Comparison of ENCODE assay signal across 8 cellular contexts in the genomic region with DNA sequence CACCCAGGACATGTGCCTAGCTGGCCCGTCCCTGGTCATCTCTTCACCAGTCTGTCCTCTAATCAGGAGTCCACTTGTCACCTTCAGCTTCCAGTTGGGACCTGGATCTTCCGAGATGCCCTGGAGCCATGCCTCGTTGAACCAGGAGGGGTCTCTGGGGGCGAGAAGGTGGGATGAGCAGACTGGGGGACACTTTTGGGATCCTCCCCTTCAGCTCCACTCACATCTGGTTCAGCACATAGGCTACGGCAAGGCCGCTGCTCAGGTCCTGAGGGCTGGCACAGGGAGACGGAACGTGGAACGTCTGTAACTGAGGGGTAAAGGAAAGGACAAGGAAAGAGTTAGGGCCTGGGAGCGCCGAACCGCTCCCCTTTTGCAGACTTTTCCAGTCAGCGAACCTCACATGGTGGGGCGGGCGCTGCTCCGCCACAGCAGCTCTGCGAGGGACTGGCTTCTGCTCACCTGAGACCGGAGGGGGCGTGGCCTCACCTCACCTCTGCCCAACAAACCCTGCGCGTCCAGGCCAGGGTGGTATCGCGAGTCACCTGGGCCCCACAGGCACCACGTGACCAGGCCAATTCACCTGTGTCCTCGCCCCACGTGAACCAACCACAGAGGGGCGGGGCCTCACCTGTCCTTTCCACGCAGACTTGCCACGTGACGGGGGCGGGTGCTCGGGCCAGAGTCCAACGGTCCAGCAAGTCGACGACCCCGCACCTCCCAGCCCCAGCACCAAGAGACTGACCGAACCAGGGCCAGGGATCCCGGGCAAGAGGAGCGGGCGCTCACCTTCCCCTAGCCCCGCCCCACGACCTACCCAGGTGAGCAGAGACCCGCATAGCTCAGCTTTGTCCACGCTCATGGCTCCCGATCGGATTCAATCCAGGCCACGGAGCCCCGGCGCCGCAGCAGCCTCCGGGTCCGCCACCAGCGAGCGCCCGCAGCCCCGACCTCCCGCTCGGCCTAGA. TPM values are rescaled to one million over a fixed set of nuclear protein-coding genes. Genes with fewer than 3 reads are reported as not detected.
DNase-seq lines count a peak whose midpoint lies in the region; ATAC-seq and TF ChIP-seq lines count a peak whose summit lies in the region.

A gene with protein sequence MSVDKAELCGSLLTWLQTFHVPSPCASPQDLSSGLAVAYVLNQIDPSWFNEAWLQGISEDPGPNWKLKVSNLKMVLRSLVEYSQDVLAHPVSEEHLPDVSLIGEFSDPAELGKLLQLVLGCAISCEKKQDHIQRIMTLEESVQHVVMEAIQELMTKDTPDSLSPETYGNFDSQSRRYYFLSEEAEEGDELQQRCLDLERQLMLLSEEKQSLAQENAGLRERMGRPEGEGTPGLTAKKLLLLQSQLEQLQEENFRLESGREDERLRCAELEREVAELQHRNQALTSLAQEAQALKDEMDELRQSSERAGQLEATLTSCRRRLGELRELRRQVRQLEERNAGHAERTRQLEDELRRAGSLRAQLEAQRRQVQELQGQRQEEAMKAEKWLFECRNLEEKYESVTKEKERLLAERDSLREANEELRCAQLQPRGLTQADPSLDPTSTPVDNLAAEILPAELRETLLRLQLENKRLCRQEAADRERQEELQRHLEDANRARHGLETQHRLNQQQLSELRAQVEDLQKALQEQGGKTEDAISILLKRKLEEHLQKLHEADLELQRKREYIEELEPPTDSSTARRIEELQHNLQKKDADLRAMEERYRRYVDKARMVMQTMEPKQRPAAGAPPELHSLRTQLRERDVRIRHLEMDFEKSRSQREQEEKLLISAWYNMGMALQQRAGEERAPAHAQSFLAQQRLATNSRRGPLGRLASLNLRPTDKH (minus strand): TSS at position 965 of the 968 bp plus-strand sequence. CDS start 103 bp downstream, at position 862.

- no peak for TF ChIP-seq CTCF in heart right ventricle (IDR thresholded peaks at IDR 0.05)
- TF ChIP-seq CTCF in progenitor cell of endocrine pancreas (IDR thresholded peaks at IDR 0.05; ENCODE audit: unreplicated experiment): no peak

- peak within 1 kb of the TSS; percentile 80 for H3K4me3 Mint-ChIP-seq in activated naive CD4-positive, alpha-beta T cell treated with anti-CD3 and anti-CD28 coated beads, Interleukin-2, amount 50 U/mL, for 24 hours
- H3K4me3 Mint-ChIP-seq in progenitor cell of endocrine pancreas (ENCODE audit: low read depth): peak within 1 kb of the TSS; percentile 89

- intact Hi-C loops in heart right ventricle (cut with DNase I): loop anchor here in 3 of 10 donors (1.0 to 10.0 kb wide), 3 partner anchors 22 to 70 kb away; partner anchors contain the start of gene GET3 (in 1 of the 3)

- peak in 1 of 8 donors; percentile 2 for ATAC-seq in heart right ventricle

- H3K27me3 Mint-ChIP-seq in activated naive CD4-positive, alpha-beta T cell treated with anti-CD3 and anti-CD28 coated beads, Interleukin-2, amount 50 U/mL, for 24 hours: no peaks in the 10 kb centered on the region
- H3K27me3 Mint-ChIP-seq in progenitor cell of endocrine pancreas: peaks cover 11% of the 10 kb centered on the region

- peaks cover 21 to 79% (median 45%) of the 10 kb centered on the region in 9 donors for H3K4me1 ChIP-seq in heart right ventricle

- H3K27ac Mint-ChIP-seq in activated naive CD4-positive, alpha-beta T cell treated with anti-CD3 and anti-CD28 coated beads, Interleukin-2, amount 50 U/mL, for 24 hours: peak within 1 kb of the TSS; percentile 76
- H3K27ac Mint-ChIP-seq in progenitor cell of endocrine pancreas: peak within 1 kb of the TSS; percentile 99

- 18 to 24% methylated on average over 45 to 58 of the region's 58 CpGs for WGBS in heart right ventricle, 2 donors

- H3K36me3 ChIP-seq in heart right ventricle: peaks cover 0 to 16% (median 0%) of the 10 kb centered on the region in 9 donors

- no peaks in the 10 kb centered on the region for H3K36me3 Mint-ChIP-seq in activated naive CD4-positive, alpha-beta T cell treated with anti-CD3 and anti-CD28 coated beads, Interleukin-2, amount 50 U/mL, for 24 hours
- H3K36me3 Mint-ChIP-seq in progenitor cell of endocrine pancreas (ENCODE audit: insufficient read depth): peaks cover 4% of the 10 kb centered on the region

- no peaks in the 10 kb centered on the region for H3K9me3 ChIP-seq in heart right ventricle

- H3K27ac ChIP-seq in heart right ventricle: peak within 1 kb of the TSS; percentile 82 to 99 (median 92)

- peaks cover 27% of the 10 kb centered on the region for H3K4me1 Mint-ChIP-seq in activated naive CD4-positive, alpha-beta T cell treated with anti-CD3 and anti-CD28 coated beads, Interleukin-2, amount 50 U/mL, for 24 hours
- peaks cover 13% of the 10 kb centered on the region for H3K4me1 Mint-ChIP-seq in progenitor cell of endocrine pancreas (ENCODE audit: low read depth)

- DNase-seq in activated CD4-positive, alpha-beta T cell treated with anti-CD3 and anti-CD28 coated beads for 48 hours: peak; percentile 43
- DNase-seq in activated CD4-positive, alpha-beta T cell treated with anti-CD3 and anti-CD28 coated beads for 4 hours: no peak
- DNase-seq in NCI-H1930 (lab: John Stamatoyannopoulos, UW) (peak; percentile 15 to 32), heart right ventricle (peak in 1 of 2 donors; percentile 58), progenitor cell of endocrine pancreas (ENCODE audit: low spot score, unreplicated experiment) (peak; percentile 94), glomerular visceral epithelial cell (ENCODE audit: extremely low spot score) (no peak), NCI-H446 (lab: John Stamatoyannopoulos, UW) (no peak)

- H3K27me3 ChIP-seq in heart right ventricle: no peaks in the 10 kb centered on the region

- peak within 1 kb of the TSS; percentile 22 to 90 (median 73) for H3K4me3 ChIP-seq in heart right ventricle

- no peaks in the 10 kb centered on the region for H3K9me3 Mint-ChIP-seq in activated naive CD4-positive, alpha-beta T cell treated with anti-CD3 and anti-CD28 coated beads, Interleukin-2, amount 50 U/mL, for 24 hours
- H3K9me3 Mint-ChIP-seq in progenitor cell of endocrine pancreas (ENCODE audit: low read depth): no peaks in the 10 kb centered on the region

RNA-seq across cellular contexts. Expression of the gene that starts here (rescaled TPM):
- total RNA-seq in heart right ventricle (10 to 100 TPM; 47.8 to 79.3 (median 57.8) TPM), progenitor cell of endocrine pancreas (115 TPM in 2 replicates)
- polyA plus RNA-seq in heart right ventricle: 100 to 1,000 TPM in 1 of 2 donors, 10 to 100 TPM in 1; 29.7 to 173 TPM

Comparison
In these comparisons a context has a peak if more than half of its experiments do, and no peak if none do; other contexts are left out.
1. DNase-seq: peak in activated CD4-positive, alpha-beta T cell treated with anti-CD3 and anti-CD28 coated beads for 48 hours (single experiment), NCI-H1930 (2 of 2) and progenitor cell of endocrine pancreas (single experiment); none in activated CD4-positive, alpha-beta T cell treated with anti-CD3 and anti-CD28 coated beads for 4 hours (0 of 2), glomerular visceral epithelial cell (single experiment) and NCI-H446 (0 of 2).